In the genomic region with DNA sequence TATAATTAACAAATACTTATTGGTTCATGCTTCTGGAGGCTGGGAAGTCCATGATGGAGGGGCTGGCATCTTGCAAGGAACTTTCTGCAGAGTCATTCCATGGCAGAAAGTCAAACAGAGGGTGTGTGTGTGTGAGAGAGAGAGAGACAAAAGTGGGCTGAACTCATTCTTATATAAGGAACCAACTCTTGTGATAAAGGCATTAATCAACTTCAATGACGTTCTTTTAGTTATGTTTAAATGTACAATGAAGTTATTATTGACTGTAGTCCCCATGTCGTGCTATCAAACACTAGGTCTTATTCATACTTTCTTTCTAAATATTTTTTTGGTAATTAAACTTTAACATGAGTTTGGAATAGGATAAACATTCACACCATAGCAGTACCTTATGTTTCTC, we compare ENCODE assay signal across 2 cellular contexts.
TF ChIP-seq lines count a peak whose summit lies in the region.

No MANE protein-coding gene starts in this region.

TF ChIP-seq in A549, 52 proteins besides CTCF, POLR2A, EP300 and RAD21 (continued from another document):
- TF ChIP-seq RNF2 (IDR thresholded peaks at IDR 0.05; ENCODE audit: borderline replicate concordance, low read depth) (no peak), CHD4 (IDR thresholded peaks at IDR 0.05; ENCODE audit: borderline replicate concordance) (no peak), TFCP2L1 (CRISPR knock-in tag; IDR thresholded peaks at IDR 0.05) (no peak), JUNB (IDR thresholded peaks at IDR 0.05) (no peak), PHF8 (IDR thresholded peaks at IDR 0.05; ENCODE audit: borderline replicate concordance, low read depth) (no peak), ZNF302 (CRISPR knock-in tag; IDR thresholded peaks at IDR 0.05) (no peak), ZSCAN20 (CRISPR knock-in tag; IDR thresholded peaks at IDR 0.05) (no peak), FOXS1 (CRISPR knock-in tag; IDR thresholded peaks at IDR 0.05) (no peak), TP53 (CRISPR knock-in tag; IDR thresholded peaks at IDR 0.05) (no peak), RCOR1 (IDR thresholded peaks at IDR 0.05; ENCODE audit: low read depth, low read length) (no peak), RFX5 (IDR thresholded peaks at IDR 0.05) (no peak)
- TF ChIP-seq, protein P1, sequence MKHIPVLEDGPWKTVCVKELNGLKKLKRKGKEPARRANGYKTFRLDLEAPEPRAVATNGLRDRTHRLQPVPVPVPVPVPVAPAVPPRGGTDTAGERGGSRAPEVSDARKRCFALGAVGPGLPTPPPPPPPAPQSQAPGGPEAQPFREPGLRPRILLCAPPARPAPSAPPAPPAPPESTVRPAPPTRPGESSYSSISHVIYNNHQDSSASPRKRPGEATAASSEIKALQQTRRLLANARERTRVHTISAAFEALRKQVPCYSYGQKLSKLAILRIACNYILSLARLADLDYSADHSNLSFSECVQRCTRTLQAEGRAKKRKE (CRISPR knock-in tag; IDR thresholded peaks at IDR 0.05; ENCODE audit: low read depth): no peak

TF ChIP-seq in GM23338, 12 proteins besides CTCF, POLR2A, EP300 and RAD21 (continued from another document):
- TF ChIP-seq, protein P2, sequence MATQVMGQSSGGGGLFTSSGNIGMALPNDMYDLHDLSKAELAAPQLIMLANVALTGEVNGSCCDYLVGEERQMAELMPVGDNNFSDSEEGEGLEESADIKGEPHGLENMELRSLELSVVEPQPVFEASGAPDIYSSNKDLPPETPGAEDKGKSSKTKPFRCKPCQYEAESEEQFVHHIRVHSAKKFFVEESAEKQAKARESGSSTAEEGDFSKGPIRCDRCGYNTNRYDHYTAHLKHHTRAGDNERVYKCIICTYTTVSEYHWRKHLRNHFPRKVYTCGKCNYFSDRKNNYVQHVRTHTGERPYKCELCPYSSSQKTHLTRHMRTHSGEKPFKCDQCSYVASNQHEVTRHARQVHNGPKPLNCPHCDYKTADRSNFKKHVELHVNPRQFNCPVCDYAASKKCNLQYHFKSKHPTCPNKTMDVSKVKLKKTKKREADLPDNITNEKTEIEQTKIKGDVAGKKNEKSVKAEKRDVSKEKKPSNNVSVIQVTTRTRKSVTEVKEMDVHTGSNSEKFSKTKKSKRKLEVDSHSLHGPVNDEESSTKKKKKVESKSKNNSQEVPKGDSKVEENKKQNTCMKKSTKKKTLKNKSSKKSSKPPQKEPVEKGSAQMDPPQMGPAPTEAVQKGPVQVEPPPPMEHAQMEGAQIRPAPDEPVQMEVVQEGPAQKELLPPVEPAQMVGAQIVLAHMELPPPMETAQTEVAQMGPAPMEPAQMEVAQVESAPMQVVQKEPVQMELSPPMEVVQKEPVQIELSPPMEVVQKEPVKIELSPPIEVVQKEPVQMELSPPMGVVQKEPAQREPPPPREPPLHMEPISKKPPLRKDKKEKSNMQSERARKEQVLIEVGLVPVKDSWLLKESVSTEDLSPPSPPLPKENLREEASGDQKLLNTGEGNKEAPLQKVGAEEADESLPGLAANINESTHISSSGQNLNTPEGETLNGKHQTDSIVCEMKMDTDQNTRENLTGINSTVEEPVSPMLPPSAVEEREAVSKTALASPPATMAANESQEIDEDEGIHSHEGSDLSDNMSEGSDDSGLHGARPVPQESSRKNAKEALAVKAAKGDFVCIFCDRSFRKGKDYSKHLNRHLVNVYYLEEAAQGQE (IDR thresholded peaks at IDR 0.05; ENCODE audit: unreplicated experiment): no peak
- TF ChIP-seq EZH2phosphoT487 (IDR thresholded peaks at IDR 0.05; ENCODE audit: unreplicated experiment): no peak
- no peak for TF ChIP-seq ZNF331 (CRISPR knock-in tag; IDR thresholded peaks at IDR 0.05; ENCODE audit: low read depth)
- TF ChIP-seq NANOG (IDR thresholded peaks at IDR 0.05; ENCODE audit: borderline replicate concordance): no peak
- TF ChIP-seq CREB1 (CRISPR knock-in tag; IDR thresholded peaks at IDR 0.05; ENCODE audit: low read depth): no peak
- TF ChIP-seq, protein P3, sequence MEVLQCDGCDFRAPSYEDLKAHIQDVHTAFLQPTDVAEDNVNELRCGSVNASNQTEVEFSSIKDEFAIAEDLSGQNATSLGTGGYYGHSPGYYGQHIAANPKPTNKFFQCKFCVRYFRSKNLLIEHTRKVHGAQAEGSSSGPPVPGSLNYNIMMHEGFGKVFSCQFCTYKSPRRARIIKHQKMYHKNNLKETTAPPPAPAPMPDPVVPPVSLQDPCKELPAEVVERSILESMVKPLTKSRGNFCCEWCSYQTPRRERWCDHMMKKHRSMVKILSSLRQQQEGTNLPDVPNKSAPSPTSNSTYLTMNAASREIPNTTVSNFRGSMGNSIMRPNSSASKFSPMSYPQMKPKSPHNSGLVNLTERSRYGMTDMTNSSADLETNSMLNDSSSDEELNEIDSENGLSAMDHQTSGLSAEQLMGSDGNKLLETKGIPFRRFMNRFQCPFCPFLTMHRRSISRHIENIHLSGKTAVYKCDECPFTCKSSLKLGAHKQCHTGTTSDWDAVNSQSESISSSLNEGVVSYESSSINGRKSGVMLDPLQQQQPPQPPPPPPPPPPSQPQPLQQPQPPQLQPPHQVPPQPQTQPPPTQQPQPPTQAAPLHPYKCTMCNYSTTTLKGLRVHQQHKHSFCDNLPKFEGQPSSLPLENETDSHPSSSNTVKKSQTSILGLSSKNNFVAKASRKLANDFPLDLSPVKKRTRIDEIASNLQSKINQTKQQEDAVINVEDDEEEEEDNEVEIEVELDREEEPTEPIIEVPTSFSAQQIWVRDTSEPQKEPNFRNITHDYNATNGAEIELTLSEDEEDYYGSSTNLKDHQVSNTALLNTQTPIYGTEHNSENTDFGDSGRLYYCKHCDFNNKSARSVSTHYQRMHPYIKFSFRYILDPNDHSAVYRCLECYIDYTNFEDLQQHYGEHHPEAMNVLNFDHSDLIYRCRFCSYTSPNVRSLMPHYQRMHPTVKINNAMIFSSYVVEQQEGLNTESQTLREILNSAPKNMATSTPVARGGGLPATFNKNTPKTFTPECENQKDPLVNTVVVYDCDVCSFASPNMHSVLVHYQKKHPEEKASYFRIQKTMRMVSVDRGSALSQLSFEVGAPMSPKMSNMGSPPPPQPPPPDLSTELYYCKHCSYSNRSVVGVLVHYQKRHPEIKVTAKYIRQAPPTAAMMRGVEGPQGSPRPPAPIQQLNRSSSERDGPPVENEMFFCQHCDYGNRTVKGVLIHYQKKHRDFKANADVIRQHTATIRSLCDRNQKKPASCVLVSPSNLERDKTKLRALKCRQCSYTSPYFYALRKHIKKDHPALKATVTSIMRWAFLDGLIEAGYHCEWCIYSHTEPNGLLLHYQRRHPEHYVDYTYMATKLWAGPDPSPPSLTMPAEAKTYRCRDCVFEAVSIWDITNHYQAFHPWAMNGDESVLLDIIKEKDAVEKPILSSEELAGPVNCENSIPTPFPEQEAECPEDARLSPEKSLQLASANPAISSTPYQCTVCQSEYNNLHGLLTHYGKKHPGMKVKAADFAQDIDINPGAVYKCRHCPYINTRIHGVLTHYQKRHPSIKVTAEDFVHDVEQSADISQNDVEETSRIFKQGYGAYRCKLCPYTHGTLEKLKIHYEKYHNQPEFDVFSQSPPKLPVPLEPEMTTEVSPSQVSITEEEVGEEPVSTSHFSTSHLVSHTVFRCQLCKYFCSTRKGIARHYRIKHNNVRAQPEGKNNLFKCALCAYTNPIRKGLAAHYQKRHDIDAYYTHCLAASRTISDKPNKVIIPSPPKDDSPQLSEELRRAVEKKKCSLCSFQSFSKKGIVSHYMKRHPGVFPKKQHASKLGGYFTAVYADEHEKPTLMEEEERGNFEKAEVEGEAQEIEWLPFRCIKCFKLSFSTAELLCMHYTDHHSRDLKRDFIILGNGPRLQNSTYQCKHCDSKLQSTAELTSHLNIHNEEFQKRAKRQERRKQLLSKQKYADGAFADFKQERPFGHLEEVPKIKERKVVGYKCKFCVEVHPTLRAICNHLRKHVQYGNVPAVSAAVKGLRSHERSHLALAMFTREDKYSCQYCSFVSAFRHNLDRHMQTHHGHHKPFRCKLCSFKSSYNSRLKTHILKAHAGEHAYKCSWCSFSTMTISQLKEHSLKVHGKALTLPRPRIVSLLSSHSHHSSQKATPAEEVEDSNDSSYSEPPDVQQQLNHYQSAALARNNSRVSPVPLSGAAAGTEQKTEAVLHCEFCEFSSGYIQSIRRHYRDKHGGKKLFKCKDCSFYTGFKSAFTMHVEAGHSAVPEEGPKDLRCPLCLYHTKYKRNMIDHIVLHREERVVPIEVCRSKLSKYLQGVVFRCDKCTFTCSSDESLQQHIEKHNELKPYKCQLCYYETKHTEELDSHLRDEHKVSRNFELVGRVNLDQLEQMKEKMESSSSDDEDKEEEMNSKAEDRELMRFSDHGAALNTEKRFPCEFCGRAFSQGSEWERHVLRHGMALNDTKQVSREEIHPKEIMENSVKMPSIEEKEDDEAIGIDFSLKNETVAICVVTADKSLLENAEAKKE (CRISPR knock-in tag; IDR thresholded peaks at IDR 0.05): no peak
- no peak for TF ChIP-seq POLR2AphosphoS5 (IDR thresholded peaks at IDR 0.05; ENCODE audit: low read depth)
- TF ChIP-seq ZNF114 (CRISPR knock-in tag; IDR thresholded peaks at IDR 0.05): no peak
- no peak for TF ChIP-seq EZH2 (IDR thresholded peaks at IDR 0.05; ENCODE audit: low read depth, unreplicated experiment)
